8 cellular contexts compared by ENCODE assay signal in genomic region chr18:8615397-8616025, GRCh38. TPM values are rescaled to one million over a fixed set of nuclear protein-coding genes. Genes with fewer than 3 reads are reported as not detected.
DNase-seq lines count a peak whose midpoint lies in the region; ATAC-seq, FAIRE-seq and TF ChIP-seq lines count a peak whose summit lies in the region.

No MANE protein-coding gene starts in this region.

- no peak for TF ChIP-seq CTCF in SK-N-SH (IDR thresholded peaks at IDR 0.05)

- POLR2A ChIA-PET in SK-N-SH (lab: Yijun Ruan, JAX), result no interaction called here

- H3K36me3 ChIP-seq in HUES48 (ENCODE audit: control insufficient read depth, insufficient read depth, low read length), result peaks cover 14% of the 10 kb centered on the region; the same call in 1 of the 2 replicates
- H3K36me3 ChIP-seq in SK-N-SH (replicated peaks in 1 of 2; ENCODE audit: control insufficient read depth in 1 of 2, insufficient read depth in 2 of 2, low read length in 1 of 2), result peaks cover 5 to 8% of the 10 kb centered on the region in 2 experiments

- H3F3A ChIP-seq in SK-N-SH (replicated peaks; ENCODE audit: insufficient read depth), result peaks cover 21% of the 10 kb centered on the region

- no peak for ATAC-seq in GM19455 (IDR thresholded peaks at IDR 0.05; ENCODE audit: unreplicated experiment)

- WGBS in SK-N-SH (ENCODE audit: low lambda C conversion rate), result 3% methylated on average over 4 of the region's 4 CpGs

- peak overlapping the region; percentile 71; the same call in 1 of the 2 replicates for H3K4me2 ChIP-seq in SK-N-SH

- peak overlapping the region; percentile 15 for H3K9ac ChIP-seq in HUES48 (ENCODE audit: low read depth, low read length)
- H3K9ac ChIP-seq in SK-N-SH, result peak overlapping the region; percentile 14; the same call in 1 of the 2 replicates

- TF ChIP-seq RAD21 in SK-N-SH (IDR thresholded peaks at IDR 0.05; ENCODE audit: low read length), result no peak

- no peak for FAIRE-seq in GM19239 (lab: Jason Lieb, UNC)

- peaks cover 81% of the 10 kb centered on the region for H3K4me1 ChIP-seq in HUES48 (ENCODE audit: control insufficient read depth, insufficient read depth, low read length)
- peaks cover 25 to 38% of the 10 kb centered on the region in 2 experiments for H3K4me1 ChIP-seq in SK-N-SH (ENCODE audit: control insufficient read depth in 1 of 2, insufficient read depth in 2 of 2, low read depth in 1 of 2, low read length in 1 of 2)

- intact Hi-C loops in posterior cingulate gyrus (cut with DNase I), result no loop called here

- CTCF ChIA-PET in SK-N-SH (lab: Yijun Ruan, JAX), result interaction anchor here (1.0 to 1.4 kb wide), 3 partner anchors 10 to 367 kb away, joined by 3 to 6 read pairs (median 5); no protein-coding TSS in a partner anchor

- no peak; a peak in 1 of 4 replicates for TF ChIP-seq EP300 in SK-N-SH (IDR thresholded peaks at IDR 0.05; ENCODE audit: borderline replicate concordance in 1 of 2, low read depth in 1 of 2, low read length in 1 of 2)

- H3K9me3 ChIP-seq in HUES48 (ENCODE audit: control insufficient read depth, insufficient read depth, low read length) (no peaks in the 10 kb centered on the region), SK-N-SH (no peaks in the 10 kb centered on the region)

- H3K4me3 ChIP-seq in HUES48 (ENCODE audit: low read depth, low read length), result peak overlapping the region; percentile 14
- H3K4me3 ChIP-seq in SK-N-SH (ENCODE audit: low read depth in 2 of 2, low read length in 1 of 2), result peak overlapping the region; percentile 6 to 13; a peak in 2 of 4 replicates

- H3K27me3 ChIP-seq in HUES48 (ENCODE audit: control insufficient read depth, insufficient read depth, low read length), result no peaks in the 10 kb centered on the region
- no peaks in the 10 kb centered on the region for H3K27me3 ChIP-seq in SK-N-SH (ENCODE audit: insufficient read depth)

- peaks cover 98% of the 10 kb centered on the region for H3K79me2 ChIP-seq in SK-N-SH (ENCODE audit: insufficient read depth)

- H3K27ac ChIP-seq in HUES48 (ENCODE audit: low read depth, low read length), result peak overlapping the region; percentile 84
- peak overlapping the region; percentile 84 to 86 for H3K27ac ChIP-seq in SK-N-SH (ENCODE audit: low read depth in 2 of 2, low read length in 1 of 2)

- no peak overlapping the region for H2AFZ ChIP-seq in SK-N-SH (ENCODE audit: low read depth)

- DNase-seq in AG08396 (ENCODE audit: low spot score) (peak; percentile 91), SK-N-SH (peak; percentile 69), fibroblast of peridontal ligament (ENCODE audit: extremely low read depth) (peak; percentile 98), posterior cingulate gyrus (peak in 7 of 10 donors; percentile 22 to 89 (median 43)), GM19239 (ENCODE audit: insufficient read length, low spot score) (no peak)
- DNase-seq in stimulated activated naive CD4-positive, alpha-beta T cell (lab: John Stamatoyannopoulos, UW), result no peak

- peaks cover 90% of the 10 kb centered on the region for H4K20me1 ChIP-seq in SK-N-SH (ENCODE audit: insufficient read depth)

- no peaks in the 10 kb centered on the region for H3K9me2 ChIP-seq in SK-N-SH

TF ChIP-seq in SK-N-SH, 30 proteins besides CTCF, POLR2A, EP300 and RAD21:
- TF ChIP-seq CHD2 (IDR thresholded peaks at IDR 0.05; ENCODE audit: low read length, partially characterized antibody), result peak; percentile 22
- peak; percentile 72 for TF ChIP-seq TCF12 (IDR thresholded peaks at IDR 0.05)
- TF ChIP-seq TAF1 (IDR thresholded peaks at IDR 0.05; ENCODE audit: borderline replicate concordance, low read depth, low read length), result no peak
- TF ChIP-seq JUND (IDR thresholded peaks at IDR 0.05), result peak; percentile 73
- TF ChIP-seq MEF2A (IDR thresholded peaks at IDR 0.05; ENCODE audit: borderline replicate concordance, low read depth), result no peak; the same call in 1 of the 2 replicates
- TF ChIP-seq EZH2phosphoT487 (IDR thresholded peaks at IDR 0.05; ENCODE audit: borderline replicate concordance, low read depth), result no peak
- no peak for TF ChIP-seq GABPA (IDR thresholded peaks at IDR 0.05; ENCODE audit: low read depth)
- TF ChIP-seq FOSL2 (IDR thresholded peaks at IDR 0.05; ENCODE audit: borderline replicate concordance, low read depth), result peak; percentile 74
- 0 out of 2 replicates have a peak, but pooled peaks have one; percentile 41 for TF ChIP-seq MAX (IDR thresholded peaks at IDR 0.05; ENCODE audit: low read depth)
- TF ChIP-seq RFX5 (IDR thresholded peaks at IDR 0.05; ENCODE audit: low read length), result no peak
- TF ChIP-seq MXI1 (IDR thresholded peaks at IDR 0.05; ENCODE audit: low read depth, low read length), result peak; percentile 49; the same call in 1 of the 2 replicates
- TF ChIP-seq PBX3 (IDR thresholded peaks at IDR 0.05), result peak; percentile 23; the same call in 1 of the 2 replicates
- TF ChIP-seq NFIC (IDR thresholded peaks at IDR 0.05; ENCODE audit: borderline replicate concordance), result peak; percentile 60
- no peak for TF ChIP-seq ZBTB33 (IDR thresholded peaks at IDR 0.05; ENCODE audit: borderline replicate concordance, low read depth)

RNA-seq across cellular contexts. Expression of gene RAB12, which starts 6.3 kb away (rescaled TPM):
- 10.9 and 11.0 TPM in 2 replicates for polyA plus RNA-seq in SK-N-SH (2012; rRNA removed)
- polyA plus RNA-seq in SK-N-SH (2012; cell fraction: cytosol; rRNA removed), result 17.5 and 23.5 TPM in 2 replicates
- polyA plus RNA-seq in SK-N-SH (2012; cell fraction: nucleus; rRNA removed), result 8.4 and 16.4 TPM in 2 replicates

Comparison
In these comparisons a context has a peak if more than half of its experiments do, and no peak if none do; other contexts are left out.
1. DNase-seq: peak in AG08396 (single experiment), SK-N-SH (single experiment), fibroblast of peridontal ligament (single experiment) and posterior cingulate gyrus (7 of 10); none in GM19239 (single experiment) and stimulated activated naive CD4-positive, alpha-beta T cell (0 of 6).